ENCODE assay signal across 1 cellular context in genomic region chr2:236343400-236344161, GRCh38.
TF ChIP-seq lines count a peak whose summit lies in the region.

No MANE protein-coding gene starts in this region.

TF ChIP-seq in H1, 55 proteins besides CTCF, POLR2A, EP300 and RAD21 (continued from another document):
- no peak for TF ChIP-seq CHD7 (IDR thresholded peaks at IDR 0.05; ENCODE audit: insufficient replicate concordance, low read length)
